In the genomic region with DNA sequence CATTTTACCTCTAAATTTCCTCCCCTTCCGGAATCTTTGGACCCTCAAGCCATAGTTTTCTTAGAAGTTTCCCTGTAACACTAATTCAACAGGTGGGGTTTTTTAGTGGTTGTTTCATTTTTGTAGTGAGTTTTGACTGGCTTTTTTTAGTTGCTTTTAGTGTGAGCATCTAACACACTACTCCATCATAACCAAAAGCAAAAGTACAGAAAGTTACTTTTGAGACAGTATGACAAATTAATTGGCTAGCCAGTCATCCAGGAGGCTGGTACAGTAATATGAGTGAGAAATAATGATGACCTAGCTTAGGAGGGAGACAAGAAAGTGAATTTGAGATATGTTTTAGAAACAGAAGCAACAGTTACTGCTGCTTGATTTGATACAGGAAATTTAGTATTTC, we compare ENCODE assay signal across 12 cellular contexts.
A peak's percentile ranks its signal among the peaks of the same experiment; 100 is the strongest.
DNase-seq lines count a peak whose midpoint lies in the region; ATAC-seq and TF ChIP-seq lines count a peak whose summit lies in the region.
"Had no signal": no experiment of that assay in that cellular context is flagged by ENCODE, and none has a peak within 500 bp of the region (broad histone marks: within the 10 kb centered on the region; RNA-seq: fewer than 3 reads in every experiment).

No MANE protein-coding gene starts in this region.

- H3K4me3 Mint-ChIP-seq in T-helper 17 cell: no peak overlapping the region
- H3K4me3 Mint-ChIP-seq in nephron progenitor cell: no peak overlapping the region
- H3K4me3 Mint-ChIP-seq in type B pancreatic cell: no peak overlapping the region

- ATAC-seq in GM19328 (IDR thresholded peaks at IDR 0.05; ENCODE audit: unreplicated experiment) (peak; percentile 68), HG02870 (IDR thresholded peaks at IDR 0.05; ENCODE audit: unreplicated experiment) (peak; percentile 95), T-helper 17 cell (no peak)
- ATAC-seq: heart left ventricle had no signal

- H3K27ac Mint-ChIP-seq in T-helper 17 cell (peak overlapping the region; percentile 19), nephron progenitor cell (no peak overlapping the region), type B pancreatic cell (no peak overlapping the region)

- peaks cover 18% of the 10 kb centered on the region for H3K9me3 Mint-ChIP-seq in nephron progenitor cell
- no peaks in the 10 kb centered on the region for H3K9me3 Mint-ChIP-seq in type B pancreatic cell

- H3K4me1 Mint-ChIP-seq in T-helper 17 cell (peaks cover 15% of the 10 kb centered on the region), nephron progenitor cell (no peaks in the 10 kb centered on the region), type B pancreatic cell (ENCODE audit: unreplicated experiment) (peaks cover 7% of the 10 kb centered on the region)

- TF ChIP-seq CTCF in GM10266 (IDR thresholded peaks at IDR 0.05; ENCODE audit: control insufficient read depth, insufficient read depth, low read depth, missing control alignments): no peak
- TF ChIP-seq CTCF in nephron progenitor cell (IDR thresholded peaks at IDR 0.05): no peak
- TF ChIP-seq CTCF in type B pancreatic cell (conservative IDR thresholded peaks at IDR 0.05): no peak

- H3K27me3 Mint-ChIP-seq in T-helper 17 cell (no peaks in the 10 kb centered on the region), nephron progenitor cell (ENCODE audit: low read depth, poor library complexity) (no peaks in the 10 kb centered on the region), type B pancreatic cell (no peaks in the 10 kb centered on the region)

- no peaks in the 10 kb centered on the region for H3K9me3 ChIP-seq in T-helper 17 cell (ENCODE audit: control insufficient read depth, low read length, poor library complexity, severe bottlenecking)
- H3K9me3 ChIP-seq: thoracic aorta had no signal

- DNase-seq in GM10266 (ENCODE audit: extremely low spot score) (peak; percentile 32), T-helper 17 cell (no peak), medulla oblongata (ENCODE audit: extremely low spot score) (no peak), NCI-H187 treated with DMSO at 0.1 percent for 48 hours (lab: John Stamatoyannopoulos, UW) (no peak), nephron progenitor cell (no peak), type B pancreatic cell (ENCODE audit: extremely low spot score, unreplicated experiment) (no peak)
- DNase-seq: activated CD4-positive, alpha-beta T cell treated with anti-CD3 and anti-CD28 coated beads, Interleukin-2, amount 50 U/mL, for 48 hours; heart left ventricle; RPMI8226 had no signal

- H3K36me3 Mint-ChIP-seq in T-helper 17 cell (ENCODE audit: low read depth) (peaks cover 10% of the 10 kb centered on the region), nephron progenitor cell (ENCODE audit: low read depth) (peaks cover 72% of the 10 kb centered on the region), type B pancreatic cell (peaks cover 32% of the 10 kb centered on the region)
